17 cellular contexts compared by ENCODE assay signal in the genomic region with DNA sequence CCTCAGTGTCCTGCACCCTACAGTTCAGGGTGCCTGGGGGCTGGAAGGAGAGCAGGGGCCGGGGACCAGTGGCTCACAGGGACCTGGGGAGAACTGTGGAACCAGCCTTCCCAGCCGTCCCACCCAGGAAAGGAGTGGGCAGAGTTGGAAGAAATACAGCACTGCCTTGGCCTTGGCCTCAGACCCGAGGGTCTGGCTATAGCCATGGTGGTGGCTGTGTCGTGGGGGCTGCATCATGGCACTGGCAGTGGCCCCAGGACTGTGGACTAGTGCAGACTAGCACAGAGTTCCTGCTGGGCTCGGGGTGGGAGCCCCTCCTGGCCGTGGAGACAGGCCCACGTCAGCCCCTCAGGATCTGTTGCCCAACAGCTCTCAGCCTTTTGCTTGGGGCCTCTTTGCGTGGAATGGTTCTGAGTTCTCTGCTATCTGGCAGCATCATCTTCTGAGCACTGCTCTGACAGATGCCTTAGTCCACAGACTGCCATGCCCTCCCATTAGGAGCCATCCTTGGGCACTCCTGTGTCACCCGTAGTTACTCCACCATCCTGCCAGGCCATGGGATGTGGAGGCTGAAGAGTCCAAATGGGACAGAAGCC. TPM values are rescaled to one million over a fixed set of nuclear protein-coding genes. Genes with fewer than 3 reads are reported as not detected.
DNase-seq lines count a peak whose midpoint lies in the region; ATAC-seq and TF ChIP-seq lines count a peak whose summit lies in the region.
"Had no signal": no experiment of that assay in that cellular context is flagged by ENCODE, and none has a peak within 500 bp of the region (broad histone marks: within the 10 kb centered on the region; RNA-seq: fewer than 3 reads in every experiment).

No MANE protein-coding gene starts in this region.

- H3K27ac ChIP-seq in VCaP: peak overlapping the region; percentile 92
- H3K27ac ChIP-seq in Karpas-422 (ENCODE audit: low read length): no peak overlapping the region
- H3K27ac ChIP-seq: A549, brain microvascular endothelial cell, neural progenitor cell had no signal

- no peaks in the 10 kb centered on the region for H3K27me3 Mint-ChIP-seq in activated CD8-positive, alpha-beta memory T cell treated with anti-CD3 and anti-CD28 coated beads, Interleukin-2, amount 10 ng/mL, durations not matched to agents 7 days and 5 days
- no peaks in the 10 kb centered on the region for H3K27me3 Mint-ChIP-seq in memory B cell
- H3K27me3 Mint-ChIP-seq in type B pancreatic cell: no peaks in the 10 kb centered on the region

- peaks cover 11% of the 10 kb centered on the region for H3K4me1 ChIP-seq in Karpas-422 (ENCODE audit: low read length)

- CTCF ChIA-PET in activated CD8-positive, alpha-beta memory T cell treated with anti-CD3 and anti-CD28 coated beads, Interleukin-2, amount 10 ng/mL, durations not matched to agents 7 days and 5 days (lab: Charles Lee): no interaction called here

- no peak for TF ChIP-seq CTCF in VCaP (conservative IDR thresholded peaks at IDR 0.05)
- no peak for TF ChIP-seq CTCF in type B pancreatic cell (conservative IDR thresholded peaks at IDR 0.05)

- H3K27me3 ChIP-seq in Karpas-422 (ENCODE audit: low read length): no peaks in the 10 kb centered on the region
- H3K27me3 ChIP-seq: brain microvascular endothelial cell, neural progenitor cell had no signal

- peak; percentile 38 for DNase-seq in activated CD8-positive, alpha-beta memory T cell treated with anti-CD3 and anti-CD28 coated beads for 24 hours
- DNase-seq in activated CD8-positive, alpha-beta memory T cell treated with anti-CD3 and anti-CD28 coated beads, Interleukin-2, amount 10 ng/mL, durations not matched to agents 7 days and 5 days: no peak
- DNase-seq in memory B cell (ENCODE audit: low spot score in 2 of 2) (no peak), type B pancreatic cell (ENCODE audit: extremely low spot score, unreplicated experiment) (peak; percentile 56), Karpas-422 (no peak)
- DNase-seq: GDM1, NCI-H2107 had no signal

- no peak overlapping the region for H3K4me2 ChIP-seq in Karpas-422 (ENCODE audit: low read depth, low read length, poor library complexity, severe bottlenecking)
- H3K4me2 ChIP-seq: A549, neural progenitor cell had no signal

- H4K20me1 ChIP-seq in Karpas-422 (ENCODE audit: insufficient read depth, low read depth, low read length): no peaks in the 10 kb centered on the region

- no peaks in the 10 kb centered on the region for H3K9me3 ChIP-seq in Karpas-422 (ENCODE audit: low read length)
- H3K9me3 ChIP-seq: A549, mucosa of descending colon had no signal

- H3K36me3 ChIP-seq in Karpas-422 (ENCODE audit: insufficient read depth, low read length): no peaks in the 10 kb centered on the region
- H3K36me3 ChIP-seq: brain microvascular endothelial cell, neural progenitor cell had no signal

- H3K79me2 ChIP-seq in Karpas-422 (ENCODE audit: low read length): peaks cover 33% of the 10 kb centered on the region

- peaks cover 27% of the 10 kb centered on the region for H3K4me1 Mint-ChIP-seq in activated CD8-positive, alpha-beta memory T cell treated with anti-CD3 and anti-CD28 coated beads, Interleukin-2, amount 10 ng/mL, durations not matched to agents 7 days and 5 days
- H3K4me1 Mint-ChIP-seq in memory B cell (peaks cover 19% of the 10 kb centered on the region), type B pancreatic cell (ENCODE audit: unreplicated experiment) (peaks cover 46% of the 10 kb centered on the region)

- H3K4me3 ChIP-seq in Karpas-422 (ENCODE audit: low read length): no peak overlapping the region
- H3K4me3 ChIP-seq: A549, mucosa of descending colon, neural progenitor cell had no signal

- H3K27ac Mint-ChIP-seq in activated CD8-positive, alpha-beta memory T cell treated with anti-CD3 and anti-CD28 coated beads, Interleukin-2, amount 10 ng/mL, durations not matched to agents 7 days and 5 days: no peak overlapping the region
- peak overlapping the region; percentile 20 for H3K27ac Mint-ChIP-seq in memory B cell
- H3K27ac Mint-ChIP-seq in type B pancreatic cell: peak overlapping the region; percentile 83
- H3K27ac Mint-ChIP-seq: activated T-helper 2 cell treated with anti-CD3 and anti-CD28 coated beads, Interferon-gamma antibody, Interleukin-2, Interleukin-4, amounts not matched to agents 10 μg/mL and 5 μg/mL and 100 μg/mL, durations not matched to agents 14 hours and 24 hours and 36 hours; neural progenitor cell had no signal

- H2AFZ ChIP-seq in Karpas-422 (ENCODE audit: low read length): no peak overlapping the region
- H2AFZ ChIP-seq: neural progenitor cell had no signal

- H3K9me2 ChIP-seq in Karpas-422 (replicated peaks; ENCODE audit: insufficient read depth, low read length): no peaks in the 10 kb centered on the region

- ATAC-seq in activated CD8-positive, alpha-beta memory T cell treated with anti-CD3 and anti-CD28 coated beads, Interleukin-2, amount 10 ng/mL, durations not matched to agents 7 days and 5 days: no peak
- ATAC-seq in memory B cell (ENCODE audit: low read depth): no peak
- no peak for ATAC-seq in HG03571 (IDR thresholded peaks at IDR 0.05; ENCODE audit: unreplicated experiment)
- ATAC-seq in HG02571 (IDR thresholded peaks at IDR 0.05; ENCODE audit: unreplicated experiment): no peak
- ATAC-seq: activated CD4-positive, CD25-positive, alpha-beta regulatory T cell treated with anti-CD3 and anti-CD28 coated beads, Interleukin-2, amount 50 U/mL, for 24 hours had no signal

- no peaks in the 10 kb centered on the region for H3K9me3 Mint-ChIP-seq in activated CD8-positive, alpha-beta memory T cell treated with anti-CD3 and anti-CD28 coated beads, Interleukin-2, amount 10 ng/mL, durations not matched to agents 7 days and 5 days (ENCODE audit: low read depth)
- H3K9me3 Mint-ChIP-seq in memory B cell: no peaks in the 10 kb centered on the region
- no peaks in the 10 kb centered on the region for H3K9me3 Mint-ChIP-seq in type B pancreatic cell
- H3K9me3 Mint-ChIP-seq: activated T-helper 2 cell treated with anti-CD3 and anti-CD28 coated beads, Interferon-gamma antibody, Interleukin-2, Interleukin-4, amounts not matched to agents 10 μg/mL and 5 μg/mL and 100 μg/mL, durations not matched to agents 14 hours and 24 hours and 36 hours had no signal

- no peak overlapping the region for H3K9ac ChIP-seq in Karpas-422 (ENCODE audit: low read length)
- H3K9ac ChIP-seq: neural progenitor cell had no signal

- H3K4me3 Mint-ChIP-seq in activated CD8-positive, alpha-beta memory T cell treated with anti-CD3 and anti-CD28 coated beads, Interleukin-2, amount 10 ng/mL, durations not matched to agents 7 days and 5 days: no peak overlapping the region
- H3K4me3 Mint-ChIP-seq in memory B cell (no peak overlapping the region), type B pancreatic cell (no peak overlapping the region)
- H3K4me3 Mint-ChIP-seq: CD14-positive monocyte, neural progenitor cell had no signal

- peaks cover 2% of the 10 kb centered on the region for H3K36me3 Mint-ChIP-seq in activated CD8-positive, alpha-beta memory T cell treated with anti-CD3 and anti-CD28 coated beads, Interleukin-2, amount 10 ng/mL, durations not matched to agents 7 days and 5 days
- H3K36me3 Mint-ChIP-seq in memory B cell (peaks cover 11% of the 10 kb centered on the region), type B pancreatic cell (peaks cover 12% of the 10 kb centered on the region)

RNA-seq across cellular contexts. Expression of gene DNASE1, which starts 12.6 kb away (rescaled TPM):
- total RNA-seq in activated CD8-positive, alpha-beta memory T cell treated with anti-CD3 and anti-CD28 coated beads, Interleukin-2, amount 10 ng/mL, durations not matched to agents 7 days and 5 days: 10 to 100 TPM; 33.8 to 53.4 TPM
- 35.7 and 44.8 TPM in 2 replicates for total RNA-seq in type B pancreatic cell (ENCODE audit: low replicate concordance)
- 22.9 and 46.1 TPM in 2 replicates for total RNA-seq in Karpas-422 (2014; rRNA removed; shearing (Covaris generic); ENCODE audit: low replicate concordance)

RNA-seq across cellular contexts. Expression of gene SLX4, which starts 30.5 kb away (rescaled TPM):
- 10 to 100 TPM; 19.0 to 24.6 TPM for total RNA-seq in activated CD8-positive, alpha-beta memory T cell treated with anti-CD3 and anti-CD28 coated beads, Interleukin-2, amount 10 ng/mL, durations not matched to agents 7 days and 5 days
- total RNA-seq in type B pancreatic cell (ENCODE audit: low replicate concordance): 7.3 and 13.3 TPM in 2 replicates
- total RNA-seq in Karpas-422 (2014; rRNA removed; shearing (Covaris generic); ENCODE audit: low replicate concordance): 9.1 and 12.7 TPM in 2 replicates

Comparison
In these comparisons a context has a peak if more than half of its experiments do, and no peak if none do; other contexts are left out.
1. DNase-seq: peak in activated CD8-positive, alpha-beta memory T cell treated with anti-CD3 and anti-CD28 coated beads for 24 hours (single experiment) and type B pancreatic cell (single experiment); none in activated CD8-positive, alpha-beta memory T cell treated with anti-CD3 and anti-CD28 coated beads, Interleukin-2, amount 10 ng/mL, durations not matched to agents 7 days and 5 days (single experiment), memory B cell (0 of 2) and Karpas-422 (single experiment).